20 cellular contexts compared by ENCODE assay signal in genomic region chr3:13541691-13542090, GRCh38. TPM values are rescaled to one million over a fixed set of nuclear protein-coding genes. Genes with fewer than 3 reads are reported as not detected.
DNase-seq lines count a peak whose midpoint lies in the region; FAIRE-seq and TF ChIP-seq lines count a peak whose summit lies in the region.
"Had no signal": no experiment of that assay in that cellular context is flagged by ENCODE, and none has a peak within 500 bp of the region (broad histone marks: within the 10 kb centered on the region; RNA-seq: fewer than 3 reads in every experiment).

No MANE protein-coding gene starts in this region.

- H3K27ac ChIP-seq in astrocyte (ENCODE audit: low read depth, low read length) (no peak overlapping the region), mesenchymal stem cell (ENCODE audit: low read length, poor library complexity, severe bottlenecking) (no peak overlapping the region)
- H3K27ac ChIP-seq: C4-2B, GM23248 had no signal

- H3K4me2 ChIP-seq in astrocyte (ENCODE audit: low read length) = peak overlapping the region; percentile 20
- no peak overlapping the region for H3K4me2 ChIP-seq in mesenchymal stem cell (ENCODE audit: low read length, poor library complexity, severe bottlenecking)

- DNase-seq in A172 (ENCODE audit: low spot score) = peak; percentile 39
- DNase-seq in LHCN-M2 (ENCODE audit: low read depth) = peak; percentile 31
- peak; percentile 67 for DNase-seq in astrocyte (ENCODE audit: low read depth)
- peak; percentile 45 for DNase-seq in fibroblast of peridontal ligament (ENCODE audit: extremely low read depth)
- DNase-seq in NCI-H510A (lab: John Stamatoyannopoulos, UW) = no peak
- DNase-seq in activated effector memory CD4-positive, alpha-beta T cell treated with Interleukin-2 at 50 U/mL for 16 hours = no peak
- DNase-seq in HPDE6-E6E7 (ENCODE audit: extremely low spot score) = no peak
- DNase-seq in mesenchymal stem cell = no peak
- DNase-seq: 8988T; AML-193; CD4-positive, alpha-beta T cell; DMS79 treated with DMSO at 0.1 percent for 48 hours; EL; GM23248; IMR-90 had no signal

- H3K18ac ChIP-seq in mesenchymal stem cell (ENCODE audit: low read depth in 1 of 2, low read length in 2 of 2) = no peak overlapping the region

- no peak overlapping the region for H2BK15ac ChIP-seq in mesenchymal stem cell (ENCODE audit: low read depth, poor library complexity, severe bottlenecking)

- TF ChIP-seq CTCF in astrocyte (IDR thresholded peaks at IDR 0.05; ENCODE audit: insufficient read depth, low read depth, low read length) = no peak

- H2BK5ac ChIP-seq in mesenchymal stem cell (ENCODE audit: low read depth, low read length, poor library complexity, severe bottlenecking) = no peak overlapping the region

- H2AFZ ChIP-seq in astrocyte (ENCODE audit: low read depth, low read length) = no peak overlapping the region
- no peak overlapping the region for H2AFZ ChIP-seq in mesenchymal stem cell (ENCODE audit: low read depth, low read length)
- H2AFZ ChIP-seq: GM23248 had no signal

- peaks cover 9% of the 10 kb centered on the region for H3K9me3 Mint-ChIP-seq in astrocyte (ENCODE audit: unreplicated experiment)
- H3K9me3 Mint-ChIP-seq: CD4-positive, alpha-beta T cell had no signal

- H4K20me1 ChIP-seq in astrocyte (ENCODE audit: insufficient read depth, low read length) = no peaks in the 10 kb centered on the region

- no peak overlapping the region for H3K23ac ChIP-seq in mesenchymal stem cell (ENCODE audit: low read length in 2 of 2)

- no peak overlapping the region for H2BK120ac ChIP-seq in mesenchymal stem cell (ENCODE audit: low read depth, low read length)

- H3K9me3 ChIP-seq in astrocyte (ENCODE audit: insufficient read depth, low read depth, low read length) = no peaks in the 10 kb centered on the region
- peaks cover 10% of the 10 kb centered on the region for H3K9me3 ChIP-seq in mesenchymal stem cell (ENCODE audit: control insufficient read depth, low read length)
- H3K9me3 ChIP-seq: HAP-1 had no signal

- H3K79me1 ChIP-seq in mesenchymal stem cell (replicated peaks; ENCODE audit: low read length, poor library complexity, severe bottlenecking) = no peaks in the 10 kb centered on the region

- H3K4me1 Mint-ChIP-seq in astrocyte (ENCODE audit: low read depth, unreplicated experiment) = peaks cover 49% of the 10 kb centered on the region

- H3K36me3 Mint-ChIP-seq in astrocyte (ENCODE audit: low read depth, unreplicated experiment) = peaks cover 4% of the 10 kb centered on the region

- FAIRE-seq in astrocyte (lab: Jason Lieb, UNC) = no peak
- FAIRE-seq: GM12891, K562 had no signal

- H3K36me3 ChIP-seq in astrocyte (ENCODE audit: insufficient read depth, low read length) (no peaks in the 10 kb centered on the region), mesenchymal stem cell (ENCODE audit: control insufficient read depth in 1 of 2, insufficient read depth in 2 of 2, low read depth in 1 of 2, low read length in 2 of 2) (no peaks in the 10 kb centered on the region)
- H3K36me3 ChIP-seq: HAP-1 had no signal

- H3K4me3 Mint-ChIP-seq in astrocyte (ENCODE audit: unreplicated experiment) = no peak overlapping the region
- H3K4me3 Mint-ChIP-seq: CD4-positive, alpha-beta T cell had no signal

- H3K14ac ChIP-seq in mesenchymal stem cell (ENCODE audit: low read length in 2 of 2) = no peak overlapping the region

- H2BK12ac ChIP-seq in mesenchymal stem cell (ENCODE audit: low read length in 2 of 2) = peak overlapping the region in 1 of 2 experiments; percentile 25

- H3K27me3 Mint-ChIP-seq in astrocyte (ENCODE audit: low read depth, unreplicated experiment) = no peaks in the 10 kb centered on the region

- H3K9ac ChIP-seq in astrocyte (ENCODE audit: low read length) (no peak overlapping the region), mesenchymal stem cell (ENCODE audit: low read length) (no peak overlapping the region)
- H3K9ac ChIP-seq: GM23248 had no signal

- WGBS in mesenchymal stem cell = 44% methylated on average over 2 of the region's 3 CpGs

- no peak overlapping the region for H3K4me3 ChIP-seq in astrocyte (ENCODE audit: insufficient read depth, low read depth, low read length)
- no peak overlapping the region for H3K4me3 ChIP-seq in mesenchymal stem cell (ENCODE audit: insufficient read depth in 1 of 2, low read depth in 1 of 2, low read length in 2 of 2)
- H3K4me3 ChIP-seq: GM23248, HAP-1, K562 had no signal

- H3K27me3 ChIP-seq in astrocyte (ENCODE audit: insufficient read depth, low read length) (no peaks in the 10 kb centered on the region), mesenchymal stem cell (ENCODE audit: control insufficient read depth in 1 of 2, insufficient read depth in 1 of 2, low read length in 2 of 2) (no peaks in the 10 kb centered on the region)

- no peak overlapping the region for H4K91ac ChIP-seq in mesenchymal stem cell (ENCODE audit: low read length)

- H4K8ac ChIP-seq in mesenchymal stem cell (ENCODE audit: low read length) = no peak overlapping the region

- peaks cover 76% of the 10 kb centered on the region for H3K4me1 ChIP-seq in astrocyte (ENCODE audit: insufficient read depth, low read length)
- H3K4me1 ChIP-seq in mesenchymal stem cell (ENCODE audit: control insufficient read depth, insufficient read depth, low read depth, low read length) = peaks cover 41% of the 10 kb centered on the region
- H3K4me1 ChIP-seq: HAP-1 had no signal

- no peak overlapping the region for H2AK5ac ChIP-seq in mesenchymal stem cell (ENCODE audit: low read length, severe bottlenecking)

- no peak overlapping the region for H3K27ac Mint-ChIP-seq in astrocyte (ENCODE audit: unreplicated experiment)
- H3K27ac Mint-ChIP-seq: CD4-positive, alpha-beta T cell had no signal

- no peaks in the 10 kb centered on the region for H3K79me2 ChIP-seq in astrocyte (ENCODE audit: insufficient read depth, low read length)

- no peak overlapping the region for H3K4ac ChIP-seq in mesenchymal stem cell (ENCODE audit: low read depth in 1 of 2, low read length in 2 of 2)

RNA-seq across cellular contexts. Expression of gene FBLN2, which starts 7.2 kb away (rescaled TPM):
- total RNA-seq in A172 (2014; rRNA removed; shearing (Covaris generic)) = 0.07 and 0.41 TPM in 2 replicates
- 0.06 and 0.19 TPM in 2 replicates for total RNA-seq in LHCN-M2 (2014; rRNA removed)
- polyA plus RNA-seq in LHCN-M2 (2012) = 0.10 TPM
- 36.6 and 57.3 TPM in 2 replicates for total RNA-seq in astrocyte
- 39.0 TPM for polyA plus RNA-seq in mesenchymal stem cell (2013, experiment 1 of 2)
- polyA plus RNA-seq in mesenchymal stem cell (2013, experiment 2 of 2) = 37.8 TPM
- total RNA-seq: H4 had no signal

Comparison
In these comparisons a context has a peak if more than half of its experiments do, and no peak if none do; other contexts are left out.
1. DNase-seq: peak in A172 (single experiment), LHCN-M2 (single experiment), astrocyte (single experiment) and fibroblast of peridontal ligament (single experiment); none in NCI-H510A (single experiment), activated effector memory CD4-positive, alpha-beta T cell treated with Interleukin-2 at 50 U/mL for 16 hours (single experiment), HPDE6-E6E7 (single experiment) and mesenchymal stem cell (single experiment).
2. RNA of gene FBLN2, which starts 7.2 kb away (total RNA-seq): 36.6 to 57.3 TPM in astrocyte; 0.07 to 0.41 TPM in A172 and 0.06 to 0.19 TPM in LHCN-M2; every median in the first group is over 10 times any median in the second.